ENCODE assay signal across 1 cellular context in the genomic region with DNA sequence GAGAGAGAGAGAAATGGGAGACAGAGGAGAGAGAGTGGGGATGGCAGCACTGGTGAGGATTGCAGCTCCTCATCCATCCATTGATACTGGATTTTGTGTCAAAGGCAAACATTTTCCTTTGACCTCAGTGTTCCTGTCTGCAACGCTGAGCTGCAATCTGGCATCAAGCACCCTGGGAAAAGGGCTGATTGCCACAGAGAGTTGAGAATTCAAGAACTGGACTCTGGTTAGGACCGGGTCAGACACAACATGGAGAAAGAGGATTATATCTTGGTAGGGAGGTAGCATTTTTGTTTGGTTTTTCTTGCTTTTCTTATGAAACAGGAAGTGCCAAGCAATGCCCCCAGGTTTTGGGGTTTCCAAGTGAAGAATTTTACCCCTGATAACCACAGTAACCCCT.
TF ChIP-seq lines count a peak whose summit lies in the region.

No MANE protein-coding gene starts in this region.

TF ChIP-seq in GM23338, 12 proteins besides CTCF, POLR2A, EP300 and RAD21 (continued from another document):
- TF ChIP-seq ZNF331 (CRISPR knock-in tag; IDR thresholded peaks at IDR 0.05; ENCODE audit: low read depth) = no peak
- TF ChIP-seq, protein P1, sequence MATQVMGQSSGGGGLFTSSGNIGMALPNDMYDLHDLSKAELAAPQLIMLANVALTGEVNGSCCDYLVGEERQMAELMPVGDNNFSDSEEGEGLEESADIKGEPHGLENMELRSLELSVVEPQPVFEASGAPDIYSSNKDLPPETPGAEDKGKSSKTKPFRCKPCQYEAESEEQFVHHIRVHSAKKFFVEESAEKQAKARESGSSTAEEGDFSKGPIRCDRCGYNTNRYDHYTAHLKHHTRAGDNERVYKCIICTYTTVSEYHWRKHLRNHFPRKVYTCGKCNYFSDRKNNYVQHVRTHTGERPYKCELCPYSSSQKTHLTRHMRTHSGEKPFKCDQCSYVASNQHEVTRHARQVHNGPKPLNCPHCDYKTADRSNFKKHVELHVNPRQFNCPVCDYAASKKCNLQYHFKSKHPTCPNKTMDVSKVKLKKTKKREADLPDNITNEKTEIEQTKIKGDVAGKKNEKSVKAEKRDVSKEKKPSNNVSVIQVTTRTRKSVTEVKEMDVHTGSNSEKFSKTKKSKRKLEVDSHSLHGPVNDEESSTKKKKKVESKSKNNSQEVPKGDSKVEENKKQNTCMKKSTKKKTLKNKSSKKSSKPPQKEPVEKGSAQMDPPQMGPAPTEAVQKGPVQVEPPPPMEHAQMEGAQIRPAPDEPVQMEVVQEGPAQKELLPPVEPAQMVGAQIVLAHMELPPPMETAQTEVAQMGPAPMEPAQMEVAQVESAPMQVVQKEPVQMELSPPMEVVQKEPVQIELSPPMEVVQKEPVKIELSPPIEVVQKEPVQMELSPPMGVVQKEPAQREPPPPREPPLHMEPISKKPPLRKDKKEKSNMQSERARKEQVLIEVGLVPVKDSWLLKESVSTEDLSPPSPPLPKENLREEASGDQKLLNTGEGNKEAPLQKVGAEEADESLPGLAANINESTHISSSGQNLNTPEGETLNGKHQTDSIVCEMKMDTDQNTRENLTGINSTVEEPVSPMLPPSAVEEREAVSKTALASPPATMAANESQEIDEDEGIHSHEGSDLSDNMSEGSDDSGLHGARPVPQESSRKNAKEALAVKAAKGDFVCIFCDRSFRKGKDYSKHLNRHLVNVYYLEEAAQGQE (IDR thresholded peaks at IDR 0.05; ENCODE audit: unreplicated experiment) = no peak
